In genomic region chr12:94649349-94650142, GRCh38 we compare ENCODE assay signal across 8 cellular contexts. TPM values are rescaled to one million over a fixed set of nuclear protein-coding genes. Genes with fewer than 3 reads are reported as not detected.
DNase-seq lines count a peak whose midpoint lies in the region; ATAC-seq and TF ChIP-seq lines count a peak whose summit lies in the region.

No MANE protein-coding gene starts in this region.

- DNase-seq in NOMO-1 treated with DMSO at 0.1 percent for 48 hours (lab: John Stamatoyannopoulos, UW; ENCODE audit: unreplicated experiment) (peak; percentile 17), NOMO-1 treated with dmso at 0.1 percent for 144 hours (lab: John Stamatoyannopoulos, UW; ENCODE audit: unreplicated experiment) (no peak), PC-9 (peak in 1 of 2 experiments; percentile 54), ascending aorta (ENCODE audit: low spot score in 2 of 2) (no peak), hepatic stellate cell (ENCODE audit: low spot score) (peak; percentile 19), prostate gland (ENCODE audit: low spot score) (peak; percentile 24), SK-N-DZ (ENCODE audit: low spot score) (no peak)

- ATAC-seq in HG02938 (IDR thresholded peaks at IDR 0.05; ENCODE audit: unreplicated experiment): peak; percentile 37

- H3K4me2 ChIP-seq in PC-9: peak overlapping the region; percentile 94

- CTCF ChIA-PET in PC-9 (lab: Charles Lee): interaction anchor here (0.6 kb wide), 2 partner anchors 57 to 293 kb away, joined by 3 to 10 read pairs; no protein-coding TSS in a partner anchor

- POLR2A ChIA-PET in PC-9 (lab: Charles Lee; ENCODE audit: unreplicated experiment): interaction anchor here (0.7 kb wide), 1 partner anchor 467 kb away, joined by 3 read pairs; no protein-coding TSS in a partner anchor

- 6% methylated on average over 26 of the region's 72 CpGs for WGBS in prostate gland

- peak overlapping the region; percentile 69 for H3K27ac ChIP-seq in PC-9
- peak overlapping the region; percentile 48 to 77 for H3K27ac ChIP-seq in ascending aorta
- peak overlapping the region; percentile 63 to 83 for H3K27ac ChIP-seq in prostate gland

- no peaks in the 10 kb centered on the region for H4K20me1 ChIP-seq in PC-9 (ENCODE audit: insufficient read depth)

- H3K9me2 ChIP-seq in PC-9 (ENCODE audit: insufficient read depth): no peaks in the 10 kb centered on the region

- H2AFZ ChIP-seq in PC-9: peak overlapping the region; percentile 90

- H3K79me2 ChIP-seq in PC-9 (ENCODE audit: low read depth): peaks cover 47% of the 10 kb centered on the region

- H3K36me3 ChIP-seq in PC-9 (ENCODE audit: low read depth) (no peaks in the 10 kb centered on the region), ascending aorta (no peaks in the 10 kb centered on the region), prostate gland (no peaks in the 10 kb centered on the region)

- H3K4me3 ChIP-seq in PC-9 (peak overlapping the region; percentile 91), ascending aorta (peak overlapping the region; percentile 79 to 94), prostate gland (peak overlapping the region; percentile 63 to 84)

- intact Hi-C loops in PC-9 (cut with micrococcal nuclease; ENCODE audit: unreplicated experiment): loop anchor here (1.0 to 2.0 kb wide), 3 partner anchors 35 to 226 kb away; no protein-coding TSS in a partner anchor
- intact Hi-C loops in ascending aorta (cut with DNase I): loop anchor here (5.0 kb wide), 1 partner anchor 58 kb away; no protein-coding TSS in a partner anchor
- intact Hi-C loops in prostate gland (cut with DNase I): loop anchor here (5.0 kb wide), 2 partner anchors 87 to 102 kb away; no protein-coding TSS in a partner anchor

- TF ChIP-seq CTCF in PC-9 (conservative IDR thresholded peaks at IDR 0.05): no peak; the same call in 1 of the 2 replicates
- TF ChIP-seq CTCF in ascending aorta (IDR thresholded peaks at IDR 0.05): peak in 2 of 3 experiments; percentile 26 to 47
- peak in 2 of 4 experiments; percentile 52 to 53 for TF ChIP-seq CTCF in prostate gland (IDR thresholded peaks at IDR 0.05)

- TF ChIP-seq POLR2A in prostate gland (IDR thresholded peaks at IDR 0.05): no peak

- BruUV-seq in PC-9 (replicated peaks; lab: Mats Ljungman, UMichigan): TSS peak; percentile 37

- peaks cover 36% of the 10 kb centered on the region for H3F3A ChIP-seq in PC-9 (ENCODE audit: insufficient read depth, low read depth)

- H3K4me1 ChIP-seq in PC-9 (replicated peaks; ENCODE audit: insufficient read depth): peaks cover 41% of the 10 kb centered on the region
- no peaks in the 10 kb centered on the region for H3K4me1 ChIP-seq in ascending aorta
- H3K4me1 ChIP-seq in prostate gland (replicated peaks): peaks cover 3% of the 10 kb centered on the region

- no peaks in the 10 kb centered on the region for H3K9me3 ChIP-seq in PC-9 (ENCODE audit: insufficient read depth, low read depth)
- H3K9me3 ChIP-seq in ascending aorta: no peaks in the 10 kb centered on the region
- H3K9me3 ChIP-seq in prostate gland: no peaks in the 10 kb centered on the region

- no peaks in the 10 kb centered on the region for H3K27me3 ChIP-seq in PC-9 (ENCODE audit: insufficient read depth, low read depth)
- H3K27me3 ChIP-seq in ascending aorta: no peaks in the 10 kb centered on the region
- H3K27me3 ChIP-seq in prostate gland (replicated peaks; ENCODE audit: insufficient read depth): no peaks in the 10 kb centered on the region

RNA-seq across cellular contexts. Expression of gene TMCC3, which starts 0.8 kb away (rescaled TPM):
- total RNA-seq in PC-9 (2021): 10.0 and 19.9 TPM in 2 replicates
- 11.0 TPM for total RNA-seq in ascending aorta
- 10 to 100 TPM; 13.5 to 15.4 TPM for total RNA-seq in prostate gland
- 0.02 and 0.05 TPM in 2 replicates for polyA plus RNA-seq in SK-N-DZ (2014; cell fraction: cytosol; rRNA removed)
- not detected in 2 replicates for polyA plus RNA-seq in SK-N-DZ (2014; cell fraction: nucleus; rRNA removed)

Comparison
In these comparisons a context has a peak if more than half of its experiments do, and no peak if none do; other contexts are left out.
1. DNase-seq: peak in NOMO-1 treated with DMSO at 0.1 percent for 48 hours (single experiment), hepatic stellate cell (single experiment) and prostate gland (single experiment); none in NOMO-1 treated with dmso at 0.1 percent for 144 hours (single experiment), ascending aorta (0 of 2) and SK-N-DZ (single experiment).
2. Peak in every context shown above with its lines, with median percentiles within 50 percentile points of each other: H3K27ac ChIP-seq and H3K4me3 ChIP-seq.